Comparison of ENCODE assay signal across 1 cellular context in the genomic region with DNA sequence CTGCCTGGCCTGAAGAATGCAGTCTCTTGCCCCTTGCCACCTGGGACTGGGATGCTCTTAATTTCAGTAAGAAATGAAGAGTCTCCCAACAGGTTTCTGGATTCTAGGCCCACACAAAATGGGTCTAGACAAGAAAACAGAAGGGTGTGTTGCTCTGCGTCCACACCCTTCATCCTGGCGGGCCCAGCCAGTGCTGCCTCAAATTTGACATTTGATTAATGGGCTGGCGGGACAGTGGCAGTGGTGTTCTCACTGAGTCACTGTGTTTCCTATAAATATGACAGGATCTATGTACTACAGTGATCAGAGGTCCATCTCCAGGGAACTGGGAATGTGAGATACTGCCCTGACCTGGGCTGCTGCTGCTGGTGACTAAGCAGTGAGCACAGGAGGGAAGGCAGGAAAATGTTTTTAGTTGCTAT.
TF ChIP-seq lines count a peak whose summit lies in the region.

No MANE protein-coding gene starts in this region.

TF ChIP-seq in WTC11, 78 proteins besides CTCF, POLR2A, EP300 and RAD21 (continued from another document):
- TF ChIP-seq PRDM15 (CRISPR knock-in tag; IDR thresholded peaks at IDR 0.05) (no peak), ZNF121 (CRISPR knock-in tag; IDR thresholded peaks at IDR 0.05) (no peak), ZNF671 (CRISPR knock-in tag; IDR thresholded peaks at IDR 0.05) (no peak), GABPB1 (CRISPR knock-in tag; IDR thresholded peaks at IDR 0.05) (no peak), ZNF263 (CRISPR knock-in tag; IDR thresholded peaks at IDR 0.05; ENCODE audit: low read depth) (no peak), SOX15 (CRISPR knock-in tag; IDR thresholded peaks at IDR 0.05) (no peak)
- TF ChIP-seq, protein P1, sequence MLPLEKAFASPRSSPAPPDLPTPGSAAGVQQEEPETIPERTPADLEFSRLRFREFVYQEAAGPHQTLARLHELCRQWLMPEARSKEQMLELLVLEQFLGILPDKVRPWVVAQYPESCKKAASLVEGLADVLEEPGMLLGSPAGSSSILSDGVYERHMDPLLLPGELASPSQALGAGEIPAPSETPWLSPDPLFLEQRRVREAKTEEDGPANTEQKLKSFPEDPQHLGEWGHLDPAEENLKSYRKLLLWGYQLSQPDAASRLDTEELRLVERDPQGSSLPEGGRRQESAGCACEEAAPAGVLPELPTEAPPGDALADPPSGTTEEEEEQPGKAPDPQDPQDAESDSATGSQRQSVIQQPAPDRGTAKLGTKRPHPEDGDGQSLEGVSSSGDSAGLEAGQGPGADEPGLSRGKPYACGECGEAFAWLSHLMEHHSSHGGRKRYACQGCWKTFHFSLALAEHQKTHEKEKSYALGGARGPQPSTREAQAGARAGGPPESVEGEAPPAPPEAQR (CRISPR knock-in tag; IDR thresholded peaks at IDR 0.05) = no peak
